In genomic region chr12:117692512-117692911, GRCh38 we compare ENCODE assay signal across 5 cellular contexts.
"Had no signal": no experiment of that assay in that cellular context is flagged by ENCODE, and none has a peak within 500 bp of the region (broad histone marks: within the 10 kb centered on the region; RNA-seq: fewer than 3 reads in every experiment).

No MANE protein-coding gene starts in this region.

- ATAC-seq: HepG2, K562 had no signal

- DNase-seq: IMR-90, KBM-7 had no signal

- H3K4me3 ChIP-seq: K562 had no signal

- H3K27ac ChIP-seq: HL-60 had no signal
